In the genomic region with DNA sequence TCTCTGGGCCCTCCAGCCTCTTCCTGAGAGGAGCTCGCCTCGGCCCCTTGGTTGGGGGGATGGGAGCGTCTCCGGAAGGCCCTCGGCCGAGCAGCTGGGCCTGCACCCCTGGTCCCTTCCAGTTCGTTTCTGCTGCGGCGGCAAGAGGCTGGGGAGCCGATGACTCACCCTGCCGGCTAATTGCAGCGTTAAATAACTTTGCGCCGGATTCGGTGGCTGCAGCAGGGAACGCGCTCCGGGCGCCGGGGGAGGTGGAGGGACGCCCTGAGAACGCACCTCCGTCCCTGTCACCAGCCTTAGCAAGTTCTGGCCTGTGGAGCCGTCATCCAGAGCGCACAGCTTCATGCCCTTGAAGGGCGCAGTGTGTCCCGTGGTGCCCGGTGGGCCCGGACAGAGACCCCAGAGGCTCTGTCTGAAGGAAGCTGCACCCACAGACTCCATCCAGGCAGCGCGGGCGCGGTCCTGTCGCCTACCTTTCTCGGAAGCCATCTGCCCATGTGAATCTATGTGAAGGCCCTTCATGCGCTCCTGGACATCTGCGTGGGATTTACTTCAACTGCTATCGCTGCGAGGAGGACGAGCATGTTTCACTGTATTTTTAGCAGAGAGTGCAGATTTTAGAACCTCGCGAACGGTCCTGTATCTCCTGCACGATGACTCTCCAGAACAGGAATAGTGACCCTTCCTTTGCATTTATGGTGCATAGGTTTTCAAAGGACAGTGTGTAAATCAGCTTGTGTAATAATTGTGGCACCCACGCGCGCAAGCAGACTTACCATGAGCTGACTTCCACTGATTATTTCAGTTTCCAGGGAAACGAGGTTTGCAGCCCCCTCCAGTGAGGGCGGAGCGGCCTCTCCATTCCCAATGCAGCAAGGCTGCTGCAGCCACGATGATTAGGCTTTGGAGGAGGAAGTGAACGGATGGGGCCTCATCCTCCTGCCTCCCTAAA, we compare ENCODE assay signal across 9 cellular contexts. TPM values are rescaled to one million over a fixed set of nuclear protein-coding genes. Genes with fewer than 3 reads are reported as not detected.
DNase-seq lines count a peak whose midpoint lies in the region; ATAC-seq and TF ChIP-seq lines count a peak whose summit lies in the region.
"Had no signal": no experiment of that assay in that cellular context is flagged by ENCODE, and none has a peak within 500 bp of the region (broad histone marks: within the 10 kb centered on the region; RNA-seq: fewer than 3 reads in every experiment).

No MANE protein-coding gene starts in this region.

- peak overlapping the region; percentile 59 to 69 for H3K4me3 Mint-ChIP-seq in effector memory CD8-positive, alpha-beta T cell
- H3K4me3 Mint-ChIP-seq in osteocyte (ENCODE audit: unreplicated experiment), result no peak overlapping the region

- no peak for TF ChIP-seq CTCF in osteocyte (IDR thresholded peaks at IDR 0.05)

- H3K36me3 Mint-ChIP-seq in effector memory CD8-positive, alpha-beta T cell (ENCODE audit: insufficient read depth), result no peaks in the 10 kb centered on the region
- no peaks in the 10 kb centered on the region for H3K36me3 Mint-ChIP-seq in osteocyte (ENCODE audit: unreplicated experiment)

- H3K9me3 Mint-ChIP-seq in effector memory CD8-positive, alpha-beta T cell, result no peaks in the 10 kb centered on the region
- no peaks in the 10 kb centered on the region for H3K9me3 Mint-ChIP-seq in osteocyte (ENCODE audit: unreplicated experiment)

- H3K27ac Mint-ChIP-seq in effector memory CD8-positive, alpha-beta T cell, result peak overlapping the region in 1 of 2 donors; percentile 25
- no peak overlapping the region for H3K27ac Mint-ChIP-seq in osteocyte (ENCODE audit: unreplicated experiment)

- in situ Hi-C loops in G401 (cut with HindIII; ENCODE audit: low sequenced_read_pairs), result no loop called here

- DNase-seq in G401 (ENCODE audit: low spot score), result peak; percentile 53
- DNase-seq in NCI-H1105 treated with DMSO at 0.1 percent for 48 hours (lab: John Stamatoyannopoulos, UW), result peak; percentile 21
- DNase-seq in effector memory CD8-positive, alpha-beta T cell, result no peak
- DNase-seq in osteocyte (ENCODE audit: extremely low spot score, unreplicated experiment), result peak; percentile 81
- DNase-seq in GM19238 (ENCODE audit: insufficient read length, low spot score), result no peak
- no peak for DNase-seq in DMS153 (lab: John Stamatoyannopoulos, UW)
- DNase-seq: activated CD4-positive, CD25-positive, alpha-beta regulatory T cell treated with anti-CD3 and anti-CD28 coated beads, Interleukin-2, amount 50 U/mL, for 72 hours had no signal

- no peak for ATAC-seq in effector memory CD8-positive, alpha-beta T cell (replicated peaks)
- no peak for ATAC-seq in HG03135 (IDR thresholded peaks at IDR 0.05; ENCODE audit: unreplicated experiment)

- H3K27me3 Mint-ChIP-seq in effector memory CD8-positive, alpha-beta T cell, result peaks cover 66 to 78% of the 10 kb centered on the region in 2 donors
- H3K27me3 Mint-ChIP-seq in osteocyte (ENCODE audit: unreplicated experiment), result peaks cover 46% of the 10 kb centered on the region

- peaks cover 4 to 14% of the 10 kb centered on the region in 2 donors for H3K4me1 Mint-ChIP-seq in effector memory CD8-positive, alpha-beta T cell (ENCODE audit: low read depth in 2 of 2)
- peaks cover 9% of the 10 kb centered on the region for H3K4me1 Mint-ChIP-seq in osteocyte (ENCODE audit: unreplicated experiment)

RNA-seq across cellular contexts. Expression of a gene that starts 1.7 kb away (rescaled TPM):
- 5.4 and 17.9 TPM in 2 replicates for total RNA-seq in G401 (2014; rRNA removed; shearing (Covaris generic))
- not detected in 2 replicates for total RNA-seq in osteocyte
- total RNA-seq: mononuclear cell had no signal

RNA-seq across cellular contexts. Expression of a gene that starts 47.6 kb away (rescaled TPM):
- 1.0 TPM in 1 of 2 replicates, not detected in the other for total RNA-seq in G401 (2014; rRNA removed; shearing (Covaris generic))
- 1.6 TPM in 2 replicates for total RNA-seq in osteocyte

Comparison
In these comparisons a context has a peak if more than half of its experiments do, and no peak if none do; other contexts are left out.
1. DNase-seq: peak in G401 (single experiment), NCI-H1105 treated with DMSO at 0.1 percent for 48 hours (single experiment) and osteocyte (single experiment); none in effector memory CD8-positive, alpha-beta T cell (0 of 3), GM19238 (single experiment) and DMS153 (single experiment).